In genomic region chr3:189502676-189503257, GRCh38 we compare ENCODE assay signal across 18 cellular contexts.
DNase-seq lines count a peak whose midpoint lies in the region; ATAC-seq and TF ChIP-seq lines count a peak whose summit lies in the region.
"Had no signal": no experiment of that assay in that cellular context is flagged by ENCODE, and none has a peak within 500 bp of the region (broad histone marks: within the 10 kb centered on the region; RNA-seq: fewer than 3 reads in every experiment).

No MANE protein-coding gene starts in this region.

- peak; percentile 3 for DNase-seq in stimulated activated CD4-positive, alpha-beta T cell treated with anti-CD3 and anti-CD28 coated beads, Interleukin-15, amount 100 ng/mL, for 24 hours
- no peak for DNase-seq in stimulated activated CD4-positive, alpha-beta T cell treated with anti-CD3 and anti-CD28 coated beads, Interleukin-2, amount 100 ng/mL, for 24 hours
- no peak for DNase-seq in SK-N-MC (ENCODE audit: low read depth, low spot score)
- DNase-seq in effector memory CD8-positive, alpha-beta T cell = no peak
- no peak for DNase-seq in body of pancreas
- DNase-seq in effector memory CD4-positive, alpha-beta T cell = no peak
- no peak for DNase-seq in HuH-7.5 (ENCODE audit: low spot score)
- DNase-seq: Caco-2; DMS153; IMR-90; Kasumi-1; NCI-H1105 treated with DMSO at 0.1 percent for 48 hours; NCI-H1694 treated with DMSO at 0.1 percent for 48 hours; NCI-H345; NCI-H69; NK-92 treated with Interleukin-12 subunit alpha and Interleukin-12 subunit beta, amount 100 ng/mL, for 24 hours; SHP77 treated with DMSO at 0.1 percent for 48 hours had no signal

- H3K4me1 ChIP-seq in body of pancreas = no peaks in the 10 kb centered on the region
- no peaks in the 10 kb centered on the region for H3K4me1 ChIP-seq in effector memory CD4-positive, alpha-beta T cell (ENCODE audit: control insufficient read depth, insufficient read depth, low read length, poor library complexity, severe bottlenecking)

- no peak for TF ChIP-seq POLR2A in body of pancreas (IDR thresholded peaks at IDR 0.05)

- ATAC-seq in effector memory CD8-positive, alpha-beta T cell (replicated peaks) = peak; percentile 72
- no peak for ATAC-seq in body of pancreas

- peak overlapping the region; percentile 100 for H3K27ac ChIP-seq in SK-N-MC
- H3K27ac ChIP-seq in body of pancreas = no peak overlapping the region
- no peak overlapping the region for H3K27ac ChIP-seq in effector memory CD4-positive, alpha-beta T cell (ENCODE audit: insufficient read depth, low read length, poor library complexity, severe bottlenecking)
- H3K27ac ChIP-seq: C4-2B had no signal

- no peaks in the 10 kb centered on the region for H3K27me3 Mint-ChIP-seq in effector memory CD8-positive, alpha-beta T cell

- TF ChIP-seq CTCF in body of pancreas (IDR thresholded peaks at IDR 0.05) = no peak

- peaks cover 12 to 21% of the 10 kb centered on the region in 2 donors for H3K4me1 Mint-ChIP-seq in effector memory CD8-positive, alpha-beta T cell (ENCODE audit: low read depth in 2 of 2)

- no peak overlapping the region for H3K27ac Mint-ChIP-seq in effector memory CD8-positive, alpha-beta T cell

- H3K4me3 ChIP-seq in SK-N-MC (no peak overlapping the region), body of pancreas (no peak overlapping the region)
- H3K4me3 ChIP-seq in effector memory CD4-positive, alpha-beta T cell (ENCODE audit: insufficient read depth, low read depth, low read length, poor library complexity, severe bottlenecking) = no peak overlapping the region

- H3K36me3 Mint-ChIP-seq in effector memory CD8-positive, alpha-beta T cell (ENCODE audit: insufficient read depth) = no peaks in the 10 kb centered on the region

- H3K36me3 ChIP-seq in SK-N-MC (ENCODE audit: insufficient read depth, low read length) = peaks cover 9% of the 10 kb centered on the region; the same call in 1 of the 2 replicates
- H3K36me3 ChIP-seq in body of pancreas (replicated peaks in 1 of 2; ENCODE audit: insufficient read depth in 1 of 2, low read depth in 2 of 2) = no peaks in the 10 kb centered on the region
- H3K36me3 ChIP-seq in effector memory CD4-positive, alpha-beta T cell (ENCODE audit: control insufficient read depth, insufficient read depth, low read length) = no peaks in the 10 kb centered on the region

- peaks cover 6 to 8% of the 10 kb centered on the region in 2 donors for H3K9me3 Mint-ChIP-seq in effector memory CD8-positive, alpha-beta T cell

- peak overlapping the region in 1 of 2 donors; percentile 41 for H3K4me3 Mint-ChIP-seq in effector memory CD8-positive, alpha-beta T cell

- no peaks in the 10 kb centered on the region for H3K9me3 ChIP-seq in SK-N-MC (ENCODE audit: low read depth, low read length)
- H3K9me3 ChIP-seq in body of pancreas = no peaks in the 10 kb centered on the region
- no peaks in the 10 kb centered on the region for H3K9me3 ChIP-seq in effector memory CD4-positive, alpha-beta T cell (ENCODE audit: control insufficient read depth, low read length)
- H3K9me3 ChIP-seq: Caco-2 had no signal

- 42 to 54% methylated on average over 2 of the region's 2 CpGs for WGBS in body of pancreas, 2 donors

- H3K9ac ChIP-seq in SK-N-MC (ENCODE audit: insufficient read length) = peak overlapping the region; percentile 82

- no peaks in the 10 kb centered on the region for H3K27me3 ChIP-seq in body of pancreas
- no peaks in the 10 kb centered on the region for H3K27me3 ChIP-seq in effector memory CD4-positive, alpha-beta T cell (replicated peaks; ENCODE audit: control insufficient read depth, insufficient read depth, low read length, poor library complexity, severe bottlenecking)

- intact Hi-C loops in body of pancreas (cut with DNase I) = no loop called here
